ENCODE assay signal across 7 cellular contexts in the genomic region with DNA sequence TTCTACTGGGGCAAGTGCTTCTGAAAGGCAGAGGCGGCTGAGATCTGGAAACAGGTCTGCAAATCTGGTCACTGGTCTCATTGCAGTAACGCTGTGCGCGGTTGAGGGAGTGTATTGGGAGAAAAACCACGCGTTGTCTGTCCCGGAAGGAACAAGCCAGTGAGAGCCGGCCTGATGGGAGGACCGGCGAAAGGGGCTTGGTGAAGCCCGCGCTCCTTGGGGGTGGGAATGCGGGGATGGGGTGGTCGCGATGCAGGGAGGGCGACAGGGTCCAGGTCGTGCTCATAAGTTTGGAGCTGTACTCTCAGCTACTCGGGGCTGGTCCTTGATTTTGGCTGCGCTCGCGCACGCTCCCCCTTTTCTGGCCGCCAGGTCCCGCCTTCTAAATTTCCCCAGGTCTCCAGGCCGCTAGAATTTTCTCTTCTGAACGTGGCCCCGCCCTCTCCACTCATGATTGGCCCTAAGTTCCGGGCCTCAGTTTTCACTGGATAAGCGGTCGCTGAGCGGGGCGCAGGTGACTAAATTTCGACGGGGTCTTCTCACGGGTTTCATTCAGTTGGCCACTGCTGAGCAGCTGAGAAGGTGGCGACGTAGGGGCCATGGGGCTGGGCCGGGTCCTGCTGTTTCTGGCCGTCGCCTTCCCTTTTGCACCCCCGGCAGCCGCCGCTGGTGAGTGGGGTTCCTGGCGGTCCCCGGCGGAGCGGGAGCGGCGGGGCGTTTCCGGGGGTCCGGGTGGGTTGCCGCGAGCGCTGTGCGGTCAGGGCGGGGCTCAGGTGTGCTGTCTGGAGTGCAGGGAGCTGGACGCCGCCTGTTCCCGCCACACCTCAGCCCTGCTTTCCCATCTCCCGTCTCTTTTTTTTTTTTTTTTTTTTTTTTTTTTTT. TPM values are rescaled to one million over a fixed set of nuclear protein-coding genes. Genes with fewer than 3 reads are reported as not detected.
DNase-seq lines count a peak whose midpoint lies in the region; ATAC-seq and TF ChIP-seq lines count a peak whose summit lies in the region.

MICB (plus strand) TSS at position 551 of the 882 bp plus-strand sequence; CDS start at position 600, 49 bp downstream.

- ATAC-seq in GM18502 (IDR thresholded peaks at IDR 0.05; ENCODE audit: poor library complexity, unreplicated experiment) (peak; percentile 51), HG03025 (IDR thresholded peaks at IDR 0.05; ENCODE audit: low FRiP score, unreplicated experiment) (peak; percentile 53)

- H3K4me3 ChIP-seq in epithelial cell of esophagus (ENCODE audit: low read length) = peak within 1 kb of the TSS; percentile 58

- no peak for TF ChIP-seq CTCF in epithelial cell of esophagus (IDR thresholded peaks at IDR 0.05; ENCODE audit: insufficient read depth, low read depth, low read length, missing control alignments)

- DNase-seq in NCI-H82 treated with DMSO at 0.1 percent for 48 hours (lab: John Stamatoyannopoulos, UW; ENCODE audit: unreplicated experiment) = peak; percentile 11
- DNase-seq in activated CD8-positive, alpha-beta memory T cell treated with anti-CD3 and anti-CD28 coated beads, Interleukin-2, amount 50 U/mL, for 48 hours = peak; percentile 86
- peak; percentile 96 for DNase-seq in epithelial cell of esophagus (ENCODE audit: low read depth)
- DNase-seq in mucosa of gallbladder (ENCODE audit: low spot score) = peak; percentile 73
- peak; percentile 69 to 77 for DNase-seq in stimulated activated CD8-positive, alpha-beta memory T cell treated with anti-CD3 and anti-CD28 coated beads, Interleukin-4, amount 100 ng/mL, for 4 hours (ENCODE audit: low read depth in 2 of 2, low spot score in 1 of 2)

RNA-seq across cellular contexts. Expression of gene MICB, which starts in this region (rescaled TPM):
- 2.7 TPM for total RNA-seq in mucosa of gallbladder

Comparison
In these comparisons a context has a peak if more than half of its experiments do, and no peak if none do; other contexts are left out.
1. Peak in every context shown above with its lines: DNase-seq, ATAC-seq and H3K4me3 ChIP-seq.
2. DNase-seq: peak in every context shown above with its lines; median percentile 96 in epithelial cell of esophagus; 86 in activated CD8-positive, alpha-beta memory T cell treated with anti-CD3 and anti-CD28 coated beads, Interleukin-2, amount 50 U/mL, for 48 hours; 73 in mucosa of gallbladder; 73 in stimulated activated CD8-positive, alpha-beta memory T cell treated with anti-CD3 and anti-CD28 coated beads, Interleukin-4, amount 100 ng/mL, for 4 hours; 11 in NCI-H82 treated with DMSO at 0.1 percent for 48 hours.